Comparison of ENCODE assay signal across 25 cellular contexts in genomic region chr2:169661263-169661662, GRCh38. TPM values are rescaled to one million over a fixed set of nuclear protein-coding genes. Genes with fewer than 3 reads are reported as not detected.
A peak's percentile ranks its signal among the peaks of the same experiment; 100 is the strongest.
DNase-seq lines count a peak whose midpoint lies in the region; ATAC-seq and TF ChIP-seq lines count a peak whose summit lies in the region.
"Had no signal": no experiment of that assay in that cellular context is flagged by ENCODE, and none has a peak within 500 bp of the region (broad histone marks: within the 10 kb centered on the region; RNA-seq: fewer than 3 reads in every experiment).

No MANE protein-coding gene starts in this region.

- H3K36me3 Mint-ChIP-seq in GM23338 (ENCODE audit: low read depth), result no peaks in the 10 kb centered on the region
- H3K36me3 Mint-ChIP-seq in glutamatergic neuron (ENCODE audit: unreplicated experiment), result no peaks in the 10 kb centered on the region

- intact Hi-C loops in OCI-LY7 (cut with micrococcal nuclease; ENCODE audit: unreplicated experiment), result no loop called here

- H3K27ac Mint-ChIP-seq in GM23338, result no peak overlapping the region
- H3K27ac Mint-ChIP-seq in glutamatergic neuron (ENCODE audit: unreplicated experiment), result no peak overlapping the region
- H3K27ac Mint-ChIP-seq: CD4-positive, alpha-beta T cell; IgD-negative memory B cell had no signal

- H3K9me3 Mint-ChIP-seq in GM23338 (no peaks in the 10 kb centered on the region), glutamatergic neuron (ENCODE audit: unreplicated experiment) (peaks cover 4% of the 10 kb centered on the region)
- H3K9me3 Mint-ChIP-seq: CD4-positive, alpha-beta T cell had no signal

- POLR2A ChIA-PET in OCI-LY7 (lab: Charles Lee), result no interaction called here

- no peak overlapping the region for H3K4me3 Mint-ChIP-seq in GM23338
- H3K4me3 Mint-ChIP-seq in glutamatergic neuron (ENCODE audit: unreplicated experiment), result no peak overlapping the region
- H3K4me3 Mint-ChIP-seq: CD4-positive, alpha-beta T cell had no signal

- TF ChIP-seq CTCF in GM23338 (conservative IDR thresholded peaks at IDR 0.05; ENCODE audit: low read depth in 2 of 2) (no peak), glutamatergic neuron (IDR thresholded peaks at IDR 0.05; ENCODE audit: partially characterized antibody, unreplicated experiment) (no peak), OCI-LY7 (conservative IDR thresholded peaks at IDR 0.05; ENCODE audit: low read length) (no peak)

- H3K36me3 ChIP-seq in GM23338 (ENCODE audit: insufficient read depth) (no peaks in the 10 kb centered on the region), OCI-LY7 (ENCODE audit: insufficient read depth, low read length) (no peaks in the 10 kb centered on the region)
- H3K36me3 ChIP-seq: BE2C, HAP-1, Peyer's patch had no signal

- CTCF ChIA-PET in OCI-LY7 (lab: Charles Lee; ENCODE audit: unreplicated experiment), result no interaction called here

- H4K20me1 ChIP-seq in GM23338 (replicated peaks; ENCODE audit: insufficient read depth), result no peaks in the 10 kb centered on the region
- H4K20me1 ChIP-seq in OCI-LY7 (ENCODE audit: insufficient read depth, low read length), result no peaks in the 10 kb centered on the region

- H3K27me3 Mint-ChIP-seq in GM23338 (ENCODE audit: insufficient read depth, low read depth, poor library complexity), result no peaks in the 10 kb centered on the region
- H3K27me3 Mint-ChIP-seq in glutamatergic neuron (ENCODE audit: unreplicated experiment), result peaks cover 2% of the 10 kb centered on the region
- H3K27me3 Mint-ChIP-seq: CD4-positive, alpha-beta T cell had no signal

- H3K9me3 ChIP-seq in OCI-LY7 (ENCODE audit: low read length), result no peaks in the 10 kb centered on the region
- H3K9me3 ChIP-seq: BE2C, HAP-1, Peyer's patch had no signal

- BruUV-seq in OCI-LY7 (replicated peaks; lab: Mats Ljungman, UMichigan), result no TSS peak

- H2AFZ ChIP-seq in GM23338 (no peak overlapping the region), OCI-LY7 (ENCODE audit: low read length) (no peak overlapping the region)

- H3K79me2 ChIP-seq in GM23338 (replicated peaks; ENCODE audit: insufficient read depth) (no peaks in the 10 kb centered on the region), OCI-LY7 (ENCODE audit: insufficient read depth, low read depth, low read length) (no peaks in the 10 kb centered on the region)

- no peaks in the 10 kb centered on the region for H3K9me2 ChIP-seq in GM23338 (ENCODE audit: insufficient read depth)
- H3K9me2 ChIP-seq in OCI-LY7 (ENCODE audit: insufficient read depth, low read length), result no peaks in the 10 kb centered on the region

- no peak overlapping the region for H3K4me3 ChIP-seq in GM23338
- no peak overlapping the region for H3K4me3 ChIP-seq in OCI-LY7 (ENCODE audit: low read depth, low read length, poor library complexity, severe bottlenecking)
- H3K4me3 ChIP-seq: GM12878, HAP-1, Peyer's patch had no signal

- ATAC-seq in GM23338, result peak; percentile 76
- ATAC-seq: GM12878 had no signal

- peak; percentile 1 for DNase-seq in NCI-H1436 (lab: John Stamatoyannopoulos, UW)
- no peak for DNase-seq in NCI-H1436 treated with DMSO at 0.1 percent for 48 hours (lab: John Stamatoyannopoulos, UW)
- DNase-seq in GM23338 (ENCODE audit: low spot score), result no peak
- DNase-seq in NCI-H524 (lab: John Stamatoyannopoulos, UW), result peak; percentile 68 to 92
- DNase-seq in glutamatergic neuron, result peak; percentile 34
- DNase-seq in DMS153 treated with DMSO at 0.1 percent for 48 hours (lab: John Stamatoyannopoulos, UW; ENCODE audit: unreplicated experiment), result no peak
- no peak for DNase-seq in OCI-LY7 (ENCODE audit: low spot score)
- DNase-seq in 8988T, result no peak
- DNase-seq: ACHN; BE2C; CD4-positive, alpha-beta T cell; DMS53; EL; GDM1; GOT3; NCI-H1092 treated with DMSO at 0.1 percent for 48 hours; NCI-H2029 treated with DMSO at 0.1 percent for 48 hours; NCI-H526; Peyer's patch; SHP77 treated with DMSO at 0.1 percent for 48 hours; T-helper 1 cell had no signal

- H3K4me1 ChIP-seq in GM23338 (ENCODE audit: insufficient read depth), result no peaks in the 10 kb centered on the region
- peaks cover 11% of the 10 kb centered on the region for H3K4me1 ChIP-seq in OCI-LY7 (ENCODE audit: insufficient read depth, low read length, poor library complexity, severe bottlenecking)
- H3K4me1 ChIP-seq: BE2C, HAP-1, Peyer's patch had no signal

- no peaks in the 10 kb centered on the region for H3K27me3 ChIP-seq in GM23338 (ENCODE audit: insufficient read depth)
- H3K27me3 ChIP-seq: BE2C, Peyer's patch had no signal

- H3K4me2 ChIP-seq in GM23338 (no peak overlapping the region), OCI-LY7 (ENCODE audit: low read length) (no peak overlapping the region)

- no peaks in the 10 kb centered on the region for H3K4me1 Mint-ChIP-seq in GM23338
- peaks cover 2% of the 10 kb centered on the region for H3K4me1 Mint-ChIP-seq in glutamatergic neuron (ENCODE audit: low read depth, unreplicated experiment)

- H3F3A ChIP-seq in GM23338 (replicated peaks; ENCODE audit: low read depth), result no peaks in the 10 kb centered on the region

- no peak overlapping the region for H3K27ac ChIP-seq in GM23338 (ENCODE audit: low read depth)
- H3K27ac ChIP-seq in OCI-LY7 (ENCODE audit: low read depth, low read length, poor library complexity, severe bottlenecking), result no peak overlapping the region
- H3K27ac ChIP-seq: 22Rv1, Peyer's patch had no signal

TF ChIP-seq in GM23338, 12 proteins besides CTCF, POLR2A, EP300 and RAD21 (continues in another document):
- no peak for TF ChIP-seq ZNF462 (CRISPR knock-in tag; IDR thresholded peaks at IDR 0.05)
- TF ChIP-seq NANOG (IDR thresholded peaks at IDR 0.05; ENCODE audit: borderline replicate concordance), result no peak

RNA-seq across cellular contexts. Expression of gene CFAP210, which starts 32.9 kb away (rescaled TPM):
- total RNA-seq in GM23338 (2014; rRNA removed; shearing (Covaris generic)), result 0.08 TPM in 1 of 2 replicates, not detected in the other
- polyA plus RNA-seq in GM23338 (2016; fragmentation: Nextera tagmentation; extraction: Ambion mirVana), result 2.9 and 3.7 TPM in 2 replicates
- 0.32 TPM for total RNA-seq in glutamatergic neuron (ENCODE audit: unreplicated experiment)
- total RNA-seq in OCI-LY7 (2014; rRNA removed; shearing (Covaris generic)), result not detected in 2 replicates
- total RNA-seq in OCI-LY7 (2022), result not detected in 2 replicates
- total RNA-seq: GM12878, Peyer's patch had no signal
- polyA plus RNA-seq: GM12878, IgD-negative memory B cell had no signal

RNA-seq across cellular contexts. Expression of gene PHOSPHO2, which starts 33.0 kb away (rescaled TPM):
- total RNA-seq in GM23338 (2014; rRNA removed; shearing (Covaris generic)), result 8.3 and 12.2 TPM in 2 replicates
- polyA plus RNA-seq in GM23338 (2016; fragmentation: Nextera tagmentation; extraction: Ambion mirVana), result 6.6 and 8.7 TPM in 2 replicates
- 9.6 TPM for total RNA-seq in glutamatergic neuron (ENCODE audit: unreplicated experiment)
- 2.8 and 4.8 TPM in 2 replicates for total RNA-seq in OCI-LY7 (2014; rRNA removed; shearing (Covaris generic))
- 2.9 and 4.2 TPM in 2 replicates for total RNA-seq in OCI-LY7 (2022)

Comparison
In these comparisons a context has a peak if more than half of its experiments do, and no peak if none do; other contexts are left out.
1. DNase-seq: peak in NCI-H1436 (single experiment), NCI-H524 (2 of 2) and glutamatergic neuron (single experiment); none in NCI-H1436 treated with DMSO at 0.1 percent for 48 hours (single experiment), GM23338 (single experiment), DMS153 treated with DMSO at 0.1 percent for 48 hours (single experiment), OCI-LY7 (single experiment) and 8988T (single experiment).